22 cellular contexts compared by ENCODE assay signal in genomic region chr17:82933006-82933310, GRCh38.
A peak's percentile ranks its signal among the peaks of the same experiment; 100 is the strongest.
DNase-seq lines count a peak whose midpoint lies in the region; ATAC-seq, FAIRE-seq and TF ChIP-seq lines count a peak whose summit lies in the region.
"Had no signal": no experiment of that assay in that cellular context is flagged by ENCODE, and none has a peak within 500 bp of the region (broad histone marks: within the 10 kb centered on the region; RNA-seq: fewer than 3 reads in every experiment).

No MANE protein-coding gene starts in this region.

- dilution Hi-C loops in endothelial cell of umbilical vein (cut with MboI; ENCODE audit: extremely low pct_ligation_motif_present, low sequenced_read_pairs) = no loop called here

- H3K27me3 Mint-ChIP-seq in HFFc6 (ENCODE audit: insufficient read depth) = no peaks in the 10 kb centered on the region; the same call in none of the 2 replicates
- H3K27me3 Mint-ChIP-seq: activated CD4-positive, alpha-beta T cell treated with anti-CD3 and anti-CD28 coated beads, Interleukin-2, amount 10 ng/mL, durations not matched to agents 24 days and 14 days; IgD-negative memory B cell had no signal

- H3K36me3 ChIP-seq in endothelial cell of umbilical vein (ENCODE audit: control insufficient read depth in 2 of 2, extremely low read depth in 1 of 2, insufficient read depth in 2 of 2, low read length in 2 of 2) (peaks cover 6 to 48% of the 10 kb centered on the region in 2 experiments), psoas muscle (ENCODE audit: insufficient read depth in 1 of 2, low read depth in 1 of 2) (peaks cover 0 to 75% of the 10 kb centered on the region in 2 donors)

- intact Hi-C loops in endothelial cell of umbilical vein (cut with micrococcal nuclease) = no loop called here
- intact Hi-C loops in psoas muscle (cut with DNase I) = no loop called here

- TF ChIP-seq CTCF in HFFc6 (IDR thresholded peaks at IDR 0.05) = no peak
- TF ChIP-seq CTCF in endothelial cell of umbilical vein (IDR thresholded peaks at IDR 0.05; ENCODE audit: extremely low read depth in 1 of 2, insufficient read depth in 1 of 2, low read depth in 1 of 2, low read length in 2 of 2) = no peak
- no peak for TF ChIP-seq CTCF in psoas muscle (IDR thresholded peaks at IDR 0.05)

- H3K79me2 ChIP-seq in endothelial cell of umbilical vein (ENCODE audit: control insufficient read depth, insufficient read depth, low read length) = no peaks in the 10 kb centered on the region

- ATAC-seq in activated CD4-positive, CD25-positive, alpha-beta regulatory T cell treated with anti-CD3 and anti-CD28 coated beads, Interleukin-2, amount 50 U/mL, for 24 hours = no peak
- no peak for ATAC-seq in psoas muscle
- ATAC-seq: heart left ventricle had no signal

- no peak overlapping the region for H3K4me3 Mint-ChIP-seq in HFFc6
- H3K4me3 Mint-ChIP-seq: activated CD4-positive, alpha-beta T cell treated with anti-CD3 and anti-CD28 coated beads, Interleukin-2, amount 10 ng/mL, durations not matched to agents 24 days and 14 days; IgD-negative memory B cell; immature natural killer cell had no signal

- no peak for FAIRE-seq in endothelial cell of umbilical vein (lab: Jason Lieb, UNC)

- H3K4me1 Mint-ChIP-seq in HFFc6 (ENCODE audit: low read depth) = peaks cover 20% of the 10 kb centered on the region
- H3K4me1 Mint-ChIP-seq: activated CD4-positive, alpha-beta T cell treated with anti-CD3 and anti-CD28 coated beads, Interleukin-2, amount 10 ng/mL, durations not matched to agents 24 days and 14 days; IgD-negative memory B cell; immature natural killer cell had no signal

- peaks cover 20% of the 10 kb centered on the region for H3K36me3 Mint-ChIP-seq in HFFc6 (ENCODE audit: low read depth)

- no peaks in the 10 kb centered on the region for H3K9me1 ChIP-seq in endothelial cell of umbilical vein (replicated peaks; ENCODE audit: control insufficient read depth, extremely low read depth, insufficient read depth, low read length)

- CTCF ChIA-PET in endothelial cell of umbilical vein (lab: Charles Lee) = interaction anchor here (1.0 to 2.2 kb wide), 4 partner anchors 19 to 151 kb away, joined by 3 to 8 read pairs (median 4); no protein-coding TSS in a partner anchor

- H3K9me3 ChIP-seq in endothelial cell of umbilical vein (replicated peaks; ENCODE audit: control insufficient read depth, insufficient read depth, low read length) (no peaks in the 10 kb centered on the region), psoas muscle (no peaks in the 10 kb centered on the region)
- H3K9me3 ChIP-seq: BLaER1, heart left ventricle, tibial artery had no signal

- no peak for TF ChIP-seq POLR2A in endothelial cell of umbilical vein (IDR thresholded peaks at IDR 0.05; ENCODE audit: low read depth, low read length)

- no peak overlapping the region for H3K4me2 ChIP-seq in endothelial cell of umbilical vein (ENCODE audit: insufficient read depth, low read length)
- H3K4me2 ChIP-seq: BLaER1 had no signal

- H3K9me3 Mint-ChIP-seq in HFFc6 = no peaks in the 10 kb centered on the region
- H3K9me3 Mint-ChIP-seq: activated CD4-positive, alpha-beta T cell treated with anti-CD3 and anti-CD28 coated beads, Interleukin-2, amount 10 ng/mL, durations not matched to agents 24 days and 14 days; IgD-negative memory B cell; immature natural killer cell had no signal

- 82 to 88% (median 86%) methylated on average over 12 of the region's 12 CpGs for WGBS in psoas muscle, 3 donors

- peak; percentile 7 for DNase-seq in activated CD4-positive, CD25-positive, alpha-beta regulatory T cell treated with anti-CD3 and anti-CD28 coated beads, Interleukin-2, amount 50 U/mL, for 72 hours
- no peak for DNase-seq in HFFc6
- no peak for DNase-seq in endothelial cell of umbilical vein (ENCODE audit: low read depth, low spot score)
- DNase-seq in psoas muscle = peak; percentile 9 to 28
- no peak for DNase-seq in stimulated activated CD4-positive, alpha-beta T cell treated with anti-CD3 and anti-CD28 coated beads, Interleukin-4, amount 100 ng/mL, for 24 hours
- no peak for DNase-seq in 8988T
- DNase-seq in DMS153 (lab: John Stamatoyannopoulos, UW) = no peak
- DNase-seq: activated CD4-positive, alpha-beta T cell treated with anti-CD3 and anti-CD28 coated beads, Interleukin-2, amount 10 ng/mL, durations not matched to agents 24 days and 14 days; immature natural killer cell; NCI-H1436; NCI-H526; stimulated activated CD4-positive, alpha-beta T cell treated with anti-CD3 and anti-CD28 coated beads, Interleukin-2, amount 100 ng/mL, for 24 hours; stimulated activated naive CD4-positive, alpha-beta T cell treated with Interleukin-2 at 50 U/mL for 16 hours; SW 1271 had no signal

- H3K27ac Mint-ChIP-seq in HFFc6 = peak overlapping the region; percentile 83; the same call in 1 of the 2 replicates
- H3K27ac Mint-ChIP-seq: activated CD4-positive, alpha-beta T cell treated with anti-CD3 and anti-CD28 coated beads, Interleukin-2, amount 10 ng/mL, durations not matched to agents 24 days and 14 days; IgD-negative memory B cell; immature natural killer cell had no signal

- H3K4me3 ChIP-seq in endothelial cell of umbilical vein (replicated peaks in 1 of 3; ENCODE audit: insufficient read depth in 1 of 3, low read depth in 1 of 3, low read length in 3 of 3) (no peak overlapping the region), psoas muscle (no peak overlapping the region)
- H3K4me3 ChIP-seq: BLaER1, heart left ventricle, lung, skin epidermis, tibial artery had no signal

- H3K9ac ChIP-seq in endothelial cell of umbilical vein (replicated peaks; ENCODE audit: extremely low read depth, insufficient read depth, low read length) = no peak overlapping the region
- H3K9ac ChIP-seq: BLaER1 had no signal

- BruUV-seq in endothelial cell of umbilical vein (replicated peaks; lab: Mats Ljungman, UMichigan) = no TSS peak

- no peaks in the 10 kb centered on the region for H4K20me1 ChIP-seq in endothelial cell of umbilical vein (replicated peaks; ENCODE audit: control insufficient read depth, extremely low read depth, insufficient read depth, low read length)

- H3K4me1 ChIP-seq in endothelial cell of umbilical vein (ENCODE audit: control insufficient read depth, extremely low read depth, insufficient read depth, low read length) (peaks cover 5% of the 10 kb centered on the region), psoas muscle (no peaks in the 10 kb centered on the region)

- POLR2A ChIA-PET in endothelial cell of umbilical vein (lab: Charles Lee) = no interaction called here

- H3K27me3 ChIP-seq in endothelial cell of umbilical vein (ENCODE audit: control insufficient read depth in 2 of 2, insufficient read depth in 2 of 2, low read length in 2 of 2) (no peaks in the 10 kb centered on the region), psoas muscle (ENCODE audit: insufficient read depth in 3 of 3, low read length in 2 of 3) (no peaks in the 10 kb centered on the region)
- H3K27me3 ChIP-seq: BLaER1, heart left ventricle, tibial artery had no signal

- H3K27ac ChIP-seq in endothelial cell of umbilical vein (ENCODE audit: insufficient read depth, low read depth, low read length) (peak overlapping the region; percentile 49), psoas muscle (no peak overlapping the region)
- H3K27ac ChIP-seq: 22Rv1, BLaER1, tibial artery had no signal

- H2AFZ ChIP-seq in endothelial cell of umbilical vein (ENCODE audit: low read depth, low read length) = no peak overlapping the region

TF ChIP-seq in endothelial cell of umbilical vein, 7 proteins besides CTCF, POLR2A, EP300 and RAD21:
- TF ChIP-seq EZH2 (IDR thresholded peaks at IDR 0.05; ENCODE audit: borderline replicate concordance, low read depth, low read length, severe bottlenecking) (no peak), JUN (IDR thresholded peaks at IDR 0.05; ENCODE audit: borderline replicate concordance, insufficient read depth, insufficient read length, low read depth) (no peak), MYC (IDR thresholded peaks at IDR 0.05; ENCODE audit: low read depth, low read length) (no peak), POLR2AphosphoS5 (IDR thresholded peaks at IDR 0.05; ENCODE audit: insufficient read depth, low read depth, low read length) (no peak), FOS (IDR thresholded peaks at IDR 0.05; ENCODE audit: borderline replicate concordance, insufficient read depth, low read length) (no peak), GATA2 (IDR thresholded peaks at IDR 0.05; ENCODE audit: insufficient read depth, insufficient read length, low read depth, low read length) (no peak)
- TF ChIP-seq, protein P1, sequence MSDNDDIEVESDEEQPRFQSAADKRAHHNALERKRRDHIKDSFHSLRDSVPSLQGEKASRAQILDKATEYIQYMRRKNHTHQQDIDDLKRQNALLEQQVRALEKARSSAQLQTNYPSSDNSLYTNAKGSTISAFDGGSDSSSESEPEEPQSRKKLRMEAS (IDR thresholded peaks at IDR 0.05; ENCODE audit: insufficient read depth, insufficient read length) = no peak

Comparison
In these comparisons a context has a peak if more than half of its experiments do, and no peak if none do; other contexts are left out.
1. DNase-seq: peak in activated CD4-positive, CD25-positive, alpha-beta regulatory T cell treated with anti-CD3 and anti-CD28 coated beads, Interleukin-2, amount 50 U/mL, for 72 hours (single experiment) and psoas muscle (2 of 2); none in HFFc6 (single experiment), endothelial cell of umbilical vein (single experiment), stimulated activated CD4-positive, alpha-beta T cell treated with anti-CD3 and anti-CD28 coated beads, Interleukin-4, amount 100 ng/mL, for 24 hours (single experiment), 8988T (single experiment) and DMS153 (single experiment).